12 cellular contexts compared by ENCODE assay signal in the genomic region with DNA sequence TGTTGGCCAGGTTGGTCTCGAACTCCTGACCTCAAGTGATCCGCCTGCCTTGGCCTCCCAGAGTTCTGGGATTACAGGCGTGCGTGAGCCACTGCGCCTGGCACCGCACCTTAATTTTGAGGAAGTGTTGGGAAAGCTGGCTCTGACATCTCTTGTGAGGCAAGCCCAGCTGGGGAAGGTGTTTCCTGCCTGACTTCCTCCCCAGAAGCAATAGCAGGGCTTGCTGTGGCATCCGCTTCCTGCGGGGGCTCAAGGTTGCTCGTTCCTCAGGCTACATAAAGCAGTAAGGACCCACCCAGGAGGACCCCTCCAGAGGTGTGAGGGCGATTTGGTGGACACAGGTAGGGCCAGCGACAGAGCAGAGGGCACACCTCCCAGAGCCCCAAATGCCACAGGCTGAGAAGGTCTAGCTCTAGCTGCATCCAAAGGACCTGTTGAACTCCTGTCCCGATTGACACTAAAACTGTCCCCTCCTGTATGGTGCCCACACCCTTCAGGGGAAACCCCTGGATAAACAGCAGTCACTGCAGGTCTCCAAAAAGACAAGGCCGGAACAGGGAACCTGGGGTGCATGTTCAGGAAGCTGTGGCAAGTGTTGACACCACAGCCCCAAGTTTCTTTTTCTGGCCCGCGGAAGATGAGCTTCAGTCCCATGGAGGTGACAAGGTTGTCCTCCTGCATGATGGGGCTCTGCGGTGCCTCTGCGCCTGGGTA. TPM values are rescaled to one million over a fixed set of nuclear protein-coding genes. Genes with fewer than 3 reads are reported as not detected.
DNase-seq lines count a peak whose midpoint lies in the region; ATAC-seq and TF ChIP-seq lines count a peak whose summit lies in the region.
"Not testable (repeated sequence)": the region's sequence is repeated elsewhere in the genome, so short reads cannot be mapped to it uniquely, and the experiment has no call there.
"Had no signal": no experiment of that assay in that cellular context is flagged by ENCODE, and none has a peak within 500 bp of the region (broad histone marks: within the 10 kb centered on the region; RNA-seq: fewer than 3 reads in every experiment).

No MANE protein-coding gene starts in this region.

- H3K4me3 ChIP-seq in gastrocnemius medialis, result not testable (repeated sequence)

- not testable (repeated sequence) for DNase-seq in CD4-positive, alpha-beta T cell; activated naive CD4-positive, alpha-beta T cell treated with anti-CD3 and anti-CD28 coated beads, Interleukin-2, amount 50 U/mL, for 72 hours (ENCODE audit: low spot score in 2 of 2); Right ventricle myocardium superior; memory B cell (ENCODE audit: low spot score in 2 of 2); gastrocnemius medialis

- H3K27ac Mint-ChIP-seq in CD4-positive, alpha-beta T cell; activated naive CD4-positive, alpha-beta T cell treated with anti-CD3 and anti-CD28 coated beads, Interleukin-2, amount 50 U/mL, for 72 hours; memory B cell: not testable (repeated sequence)

- H3K4me3 Mint-ChIP-seq in CD4-positive, alpha-beta T cell; memory B cell: not testable (repeated sequence)

- H3K4me1 Mint-ChIP-seq in CD4-positive, alpha-beta T cell (ENCODE audit: low read depth); memory B cell: not testable (repeated sequence)

- not testable (repeated sequence) for H3K9me3 Mint-ChIP-seq in CD4-positive, alpha-beta T cell; activated naive CD4-positive, alpha-beta T cell treated with anti-CD3 and anti-CD28 coated beads, Interleukin-2, amount 50 U/mL, for 72 hours; memory B cell

- CTCF ChIA-PET in CD4-positive, alpha-beta T cell (lab: Charles Lee), result not testable (repeated sequence)

- in situ Hi-C loops in gastrocnemius medialis (cut with MboI; ENCODE audit: low sequenced_read_pairs in 4 of 4), result not testable (repeated sequence)

- H3K27me3 Mint-ChIP-seq in CD4-positive, alpha-beta T cell; memory B cell: not testable (repeated sequence)

- not testable (repeated sequence) for H3K27ac ChIP-seq in CD4-positive, alpha-beta T cell (ENCODE audit: low read depth, low read length); gastrocnemius medialis

- not testable (repeated sequence) for H3K4me1 ChIP-seq in gastrocnemius medialis

- ATAC-seq in CD4-positive, alpha-beta T cell (ENCODE audit: poor library complexity), result peak; percentile 79
- ATAC-seq in GM19467 (IDR thresholded peaks at IDR 0.05; ENCODE audit: unreplicated experiment) (peak; percentile 29), HG03095 (IDR thresholded peaks at IDR 0.05; ENCODE audit: unreplicated experiment) (peak; percentile 31), SK-N-SH treated with all-trans-retinoic acid at 6 μM for 48 hours (peak; percentile 10), Right ventricle myocardium superior (ENCODE audit: poor library complexity) (peak; percentile 70), memory B cell (ENCODE audit: low read depth) (peak; percentile 63), gastrocnemius medialis (peak; percentile 6 to 21)
- ATAC-seq in activated naive CD4-positive, alpha-beta T cell treated with anti-CD3 and anti-CD28 coated beads, Interleukin-2, amount 50 U/mL, for 72 hours, result peak; percentile 49 to 91

- H3K27me3 ChIP-seq in CD4-positive, alpha-beta T cell (ENCODE audit: control insufficient read depth, insufficient read depth, low read length); gastrocnemius medialis: not testable (repeated sequence)

- not testable (repeated sequence) for H3K36me3 Mint-ChIP-seq in CD4-positive, alpha-beta T cell (ENCODE audit: low read depth); activated naive CD4-positive, alpha-beta T cell treated with anti-CD3 and anti-CD28 coated beads, Interleukin-2, amount 50 U/mL, for 72 hours; memory B cell

- not testable (repeated sequence) for TF ChIP-seq CTCF in CD4-positive, alpha-beta T cell (IDR thresholded peaks at IDR 0.05); gastrocnemius medialis (IDR thresholded peaks at IDR 0.05 in 4 of 5, conservative IDR thresholded peaks at IDR 0.05 in 1 of 5)

- POLR2A ChIA-PET in CD4-positive, alpha-beta T cell (lab: Charles Lee), result not testable (repeated sequence)

- not testable (repeated sequence) for TF ChIP-seq POLR2A in gastrocnemius medialis (IDR thresholded peaks at IDR 0.05)

- H3K9me3 ChIP-seq in CD4-positive, alpha-beta T cell (ENCODE audit: control insufficient read depth, low read length); gastrocnemius medialis: not testable (repeated sequence)

- H3K36me3 ChIP-seq in gastrocnemius medialis, result not testable (repeated sequence)

- intact Hi-C loops in CD4-positive, alpha-beta T cell (cut with DNase I, micrococcal nuclease); Right ventricle myocardium superior (cut with DNase I); gastrocnemius medialis (cut with DNase I; ENCODE audit: low total_unique reads): not testable (repeated sequence)

RNA-seq across cellular contexts. Expression of gene NCF1, which starts 8.4 kb away (rescaled TPM):
- 1 to 10 TPM; 3.9 to 4.5 TPM for total RNA-seq in CD4-positive, alpha-beta T cell
- 1 to 10 TPM; 1.4 to 3.2 TPM for total RNA-seq in activated naive CD4-positive, alpha-beta T cell treated with anti-CD3 and anti-CD28 coated beads, Interleukin-2, amount 50 U/mL, for 72 hours
- 6.0 TPM for total RNA-seq in Right ventricle myocardium superior
- 1 to 10 TPM in 1 of 4 donors, under 1 TPM in 3; 0.41 to 2.7 (median 0.54) TPM for total RNA-seq in gastrocnemius medialis
- total RNA-seq: HFFc6, HT1080, M059J, occipital lobe had no signal

Comparison
In these comparisons a context has a peak if more than half of its experiments do, and no peak if none do; other contexts are left out.
1. ATAC-seq: peak in every context shown above with its lines; median percentile 79 in CD4-positive, alpha-beta T cell; 70 in activated naive CD4-positive, alpha-beta T cell treated with anti-CD3 and anti-CD28 coated beads, Interleukin-2, amount 50 U/mL, for 72 hours; 70 in Right ventricle myocardium superior; 63 in memory B cell; 31 in HG03095; 29 in GM19467; 14 in gastrocnemius medialis; 10 in SK-N-SH treated with all-trans-retinoic acid at 6 μM for 48 hours.